In the genomic region with DNA sequence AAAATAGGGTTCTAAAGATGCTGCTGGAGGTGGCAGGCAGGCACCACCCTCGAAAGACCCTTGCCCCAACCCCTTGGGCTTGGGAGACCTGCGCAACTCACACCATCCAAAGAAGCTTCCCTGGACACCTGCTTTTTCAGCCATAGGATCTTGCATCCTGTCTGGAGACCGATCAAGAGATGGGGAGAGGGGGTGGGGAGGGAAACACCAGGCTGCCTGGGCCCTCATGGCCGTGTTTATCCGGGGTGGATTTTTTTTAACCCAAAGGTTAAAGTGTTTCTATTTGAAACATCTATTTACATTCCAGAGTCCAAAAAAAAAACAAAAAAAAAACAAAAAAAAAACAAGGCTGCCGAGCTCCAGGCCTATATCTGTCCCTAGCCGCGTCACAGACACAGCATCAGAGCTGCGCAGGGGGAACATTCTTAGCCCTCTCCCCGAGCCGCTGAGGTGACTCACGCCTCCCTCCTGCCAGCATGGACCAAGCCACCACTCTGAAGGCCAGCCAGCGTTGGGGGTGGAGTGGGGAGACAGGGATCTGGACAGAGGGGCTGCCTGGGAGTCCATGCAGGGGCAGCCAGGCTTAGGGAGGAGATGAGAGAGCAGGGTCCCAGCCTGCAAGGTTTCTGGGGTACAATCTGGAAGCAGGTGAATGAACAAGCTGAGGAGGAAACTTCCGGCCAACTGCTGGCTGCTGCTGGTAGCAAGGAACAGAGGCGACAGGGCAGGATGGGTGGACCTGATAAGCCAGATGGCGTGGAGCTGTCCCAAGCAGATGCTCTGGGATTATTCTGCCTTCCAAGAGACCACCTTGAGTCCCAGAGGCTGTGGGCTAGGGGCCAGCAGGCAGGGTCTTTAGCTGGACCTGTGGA, we compare ENCODE assay signal across 1 cellular context.
A peak's percentile ranks its signal among the peaks of the same experiment; 100 is the strongest.
TF ChIP-seq lines count a peak whose summit lies in the region.

No MANE protein-coding gene starts in this region.

TF ChIP-seq in HepG2, 621 proteins besides CTCF, POLR2A, EP300 and RAD21 (continued from another document):
- TF ChIP-seq, protein P1, sequence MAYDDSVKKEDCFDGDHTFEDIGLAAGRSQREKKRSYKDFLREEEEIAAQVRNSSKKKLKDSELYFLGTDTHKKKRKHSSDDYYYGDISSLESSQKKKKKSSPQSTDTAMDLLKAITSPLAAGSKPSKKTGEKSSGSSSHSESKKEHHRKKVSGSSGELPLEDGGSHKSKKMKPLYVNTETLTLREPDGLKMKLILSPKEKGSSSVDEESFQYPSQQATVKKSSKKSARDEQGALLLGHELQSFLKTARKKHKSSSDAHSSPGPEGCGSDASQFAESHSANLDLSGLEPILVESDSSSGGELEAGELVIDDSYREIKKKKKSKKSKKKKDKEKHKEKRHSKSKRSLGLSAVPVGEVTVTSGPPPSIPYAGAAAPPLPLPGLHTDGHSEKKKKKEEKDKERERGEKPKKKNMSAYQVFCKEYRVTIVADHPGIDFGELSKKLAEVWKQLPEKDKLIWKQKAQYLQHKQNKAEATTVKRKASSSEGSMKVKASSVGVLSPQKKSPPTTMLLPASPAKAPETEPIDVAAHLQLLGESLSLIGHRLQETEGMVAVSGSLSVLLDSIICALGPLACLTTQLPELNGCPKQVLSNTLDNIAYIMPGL (CRISPR knock-in tag; IDR thresholded peaks at IDR 0.05; ENCODE audit: borderline replicate concordance in 1 of 2, low read depth in 1 of 2) = peak in 1 of 2 experiments; percentile 82; a peak in 2 of 4 replicates
- TF ChIP-seq LCORL (IDR thresholded peaks at IDR 0.05) (peak; percentile 52; the same call in 1 of the 2 replicates), LCORL (CRISPR knock-in tag; IDR thresholded peaks at IDR 0.05) (peak; percentile 91), SP1 (IDR thresholded peaks at IDR 0.05) (no peak), SP1 (CRISPR knock-in tag; IDR thresholded peaks at IDR 0.05) (0 out of 2 replicates have a peak, but pooled peaks have one; percentile 33), ARID4A (CRISPR knock-in tag; IDR thresholded peaks at IDR 0.05; ENCODE audit: borderline replicate concordance) (peak; percentile 80; the same call in 1 of the 2 replicates), KDM3A (CRISPR knock-in tag; IDR thresholded peaks at IDR 0.05; ENCODE audit: low read depth) (peak; percentile 80; the same call in 1 of the 2 replicates), ZNF564 (CRISPR knock-in tag; IDR thresholded peaks at IDR 0.05) (peak; percentile 50; the same call in 1 of the 2 replicates), HDAC2 (CRISPR knock-in tag; IDR thresholded peaks at IDR 0.05) (peak; percentile 88), ZBTB3 (CRISPR knock-in tag; IDR thresholded peaks at IDR 0.05; ENCODE audit: borderline replicate concordance, low read depth) (0 out of 2 replicates have a peak, but pooled peaks have one; percentile 88), KMT2A (CRISPR knock-in tag; IDR thresholded peaks at IDR 0.05) (peak; percentile 79; the same call in 1 of the 2 replicates), NCOR1 (IDR thresholded peaks at IDR 0.05; ENCODE audit: borderline replicate concordance, low read length) (peak; percentile 96), DRAP1 (CRISPR knock-in tag; IDR thresholded peaks at IDR 0.05) (peak; percentile 87), ZFP90 (CRISPR knock-in tag; IDR thresholded peaks at IDR 0.05; ENCODE audit: borderline replicate concordance) (peak; percentile 85; the same call in 1 of the 2 replicates), MNT (IDR thresholded peaks at IDR 0.05) (peak; percentile 83), SSRP1 (CRISPR knock-in tag; IDR thresholded peaks at IDR 0.05) (no peak), SOX5 (CRISPR knock-in tag; IDR thresholded peaks at IDR 0.05; ENCODE audit: borderline replicate concordance) (peak; percentile 75; the same call in 1 of the 2 replicates), SP4 (CRISPR knock-in tag; IDR thresholded peaks at IDR 0.05) (no peak), ZNF318 (CRISPR knock-in tag; IDR thresholded peaks at IDR 0.05) (peak; percentile 91; the same call in 1 of the 2 replicates)
- TF ChIP-seq, protein P2, sequence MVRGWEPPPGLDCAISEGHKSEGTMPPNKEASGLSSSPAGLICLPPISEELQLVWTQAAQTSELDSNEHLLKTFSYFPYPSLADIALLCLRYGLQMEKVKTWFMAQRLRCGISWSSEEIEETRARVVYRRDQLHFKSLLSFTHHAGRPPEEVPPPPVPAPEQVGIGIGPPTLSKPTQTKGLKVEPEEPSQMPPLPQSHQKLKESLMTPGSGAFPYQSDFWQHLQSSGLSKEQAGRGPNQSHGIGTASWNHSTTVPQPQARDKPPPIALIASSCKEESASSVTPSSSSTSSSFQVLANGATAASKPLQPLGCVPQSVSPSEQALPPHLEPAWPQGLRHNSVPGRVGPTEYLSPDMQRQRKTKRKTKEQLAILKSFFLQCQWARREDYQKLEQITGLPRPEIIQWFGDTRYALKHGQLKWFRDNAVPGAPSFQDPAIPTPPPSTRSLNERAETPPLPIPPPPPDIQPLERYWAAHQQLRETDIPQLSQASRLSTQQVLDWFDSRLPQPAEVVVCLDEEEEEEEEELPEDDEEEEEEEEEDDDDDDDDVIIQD (CRISPR knock-in tag; IDR thresholded peaks at IDR 0.05; ENCODE audit: low read depth) = peak; percentile 95
- TF ChIP-seq, protein P3, sequence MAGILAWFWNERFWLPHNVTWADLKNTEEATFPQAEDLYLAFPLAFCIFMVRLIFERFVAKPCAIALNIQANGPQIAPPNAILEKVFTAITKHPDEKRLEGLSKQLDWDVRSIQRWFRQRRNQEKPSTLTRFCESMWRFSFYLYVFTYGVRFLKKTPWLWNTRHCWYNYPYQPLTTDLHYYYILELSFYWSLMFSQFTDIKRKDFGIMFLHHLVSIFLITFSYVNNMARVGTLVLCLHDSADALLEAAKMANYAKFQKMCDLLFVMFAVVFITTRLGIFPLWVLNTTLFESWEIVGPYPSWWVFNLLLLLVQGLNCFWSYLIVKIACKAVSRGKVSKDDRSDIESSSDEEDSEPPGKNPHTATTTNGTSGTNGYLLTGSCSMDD (CRISPR knock-in tag; IDR thresholded peaks at IDR 0.05) = no peak
- TF ChIP-seq, protein P4, sequence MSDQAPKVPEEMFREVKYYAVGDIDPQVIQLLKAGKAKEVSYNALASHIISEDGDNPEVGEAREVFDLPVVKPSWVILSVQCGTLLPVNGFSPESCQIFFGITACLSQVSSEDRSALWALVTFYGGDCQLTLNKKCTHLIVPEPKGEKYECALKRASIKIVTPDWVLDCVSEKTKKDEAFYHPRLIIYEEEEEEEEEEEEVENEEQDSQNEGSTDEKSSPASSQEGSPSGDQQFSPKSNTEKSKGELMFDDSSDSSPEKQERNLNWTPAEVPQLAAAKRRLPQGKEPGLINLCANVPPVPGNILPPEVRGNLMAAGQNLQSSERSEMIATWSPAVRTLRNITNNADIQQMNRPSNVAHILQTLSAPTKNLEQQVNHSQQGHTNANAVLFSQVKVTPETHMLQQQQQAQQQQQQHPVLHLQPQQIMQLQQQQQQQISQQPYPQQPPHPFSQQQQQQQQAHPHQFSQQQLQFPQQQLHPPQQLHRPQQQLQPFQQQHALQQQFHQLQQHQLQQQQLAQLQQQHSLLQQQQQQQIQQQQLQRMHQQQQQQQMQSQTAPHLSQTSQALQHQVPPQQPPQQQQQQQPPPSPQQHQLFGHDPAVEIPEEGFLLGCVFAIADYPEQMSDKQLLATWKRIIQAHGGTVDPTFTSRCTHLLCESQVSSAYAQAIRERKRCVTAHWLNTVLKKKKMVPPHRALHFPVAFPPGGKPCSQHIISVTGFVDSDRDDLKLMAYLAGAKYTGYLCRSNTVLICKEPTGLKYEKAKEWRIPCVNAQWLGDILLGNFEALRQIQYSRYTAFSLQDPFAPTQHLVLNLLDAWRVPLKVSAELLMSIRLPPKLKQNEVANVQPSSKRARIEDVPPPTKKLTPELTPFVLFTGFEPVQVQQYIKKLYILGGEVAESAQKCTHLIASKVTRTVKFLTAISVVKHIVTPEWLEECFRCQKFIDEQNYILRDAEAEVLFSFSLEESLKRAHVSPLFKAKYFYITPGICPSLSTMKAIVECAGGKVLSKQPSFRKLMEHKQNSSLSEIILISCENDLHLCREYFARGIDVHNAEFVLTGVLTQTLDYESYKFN (CRISPR knock-in tag; conservative IDR thresholded peaks at IDR 0.05) = peak; percentile 97
